Comparison of ENCODE assay signal across 13 cellular contexts in the genomic region with DNA sequence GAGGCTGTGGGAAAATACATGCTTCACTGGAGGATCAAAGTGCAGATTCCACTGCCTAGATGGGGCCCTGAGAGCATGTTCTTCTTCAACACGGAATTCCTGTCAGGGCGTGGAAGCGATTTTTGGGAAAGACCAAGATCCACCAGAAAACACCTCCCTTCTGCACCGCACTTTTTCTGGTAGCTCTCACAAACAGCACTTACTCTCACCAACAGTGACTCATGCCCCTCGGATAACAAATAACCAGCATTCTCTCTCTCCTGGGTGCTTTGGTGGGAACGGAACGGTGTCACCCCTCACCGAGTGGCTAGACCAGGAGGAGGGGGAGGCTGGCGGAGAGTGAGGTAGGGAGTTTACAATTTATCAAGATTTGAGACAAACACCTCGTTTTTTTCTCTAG. TPM values are rescaled to one million over a fixed set of nuclear protein-coding genes. Genes with fewer than 3 reads are reported as not detected.
DNase-seq lines count a peak whose midpoint lies in the region; ATAC-seq lines count a peak whose summit lies in the region.
"Had no signal": no experiment of that assay in that cellular context is flagged by ENCODE, and none has a peak within 500 bp of the region (broad histone marks: within the 10 kb centered on the region; RNA-seq: fewer than 3 reads in every experiment).

No MANE protein-coding gene starts in this region.

- ATAC-seq in left ventricle myocardium superior (peak; percentile 38), GM21786 (IDR thresholded peaks at IDR 0.05; ENCODE audit: unreplicated experiment) (no peak)
- ATAC-seq: naive thymus-derived CD8-positive, alpha-beta T cell; stimulated activated naive CD8-positive, alpha-beta T cell treated with anti-CD3 and anti-CD28 coated beads, Interleukin-15, Interleukin-2, amounts not matched to agents 100 U/mL and 50 U/mL, for 24 hours had no signal

- intact Hi-C loops in left ventricle myocardium superior (cut with micrococcal nuclease) = no loop called here

- no peaks in the 10 kb centered on the region for H3K27me3 ChIP-seq in SJSA1 (replicated peaks)

- no peaks in the 10 kb centered on the region for H3K9me3 ChIP-seq in SJSA1 (replicated peaks)

- DNase-seq in Daoy (ENCODE audit: low read depth) (peak; percentile 75), SJSA1 (ENCODE audit: low read depth in 1 of 2, low spot score in 2 of 2) (peak; percentile 58 to 65), left ventricle myocardium superior (no peak), non-pigmented ciliary epithelial cell (ENCODE audit: low read depth) (peak; percentile 9), LoVo (ENCODE audit: low spot score) (no peak)
- DNase-seq in stimulated activated CD4-positive, alpha-beta T cell treated with anti-CD3 and anti-CD28 coated beads, Interleukin-2, amount 100 ng/mL, for 24 hours = no peak
- DNase-seq in activated CD4-positive, CD25-positive, alpha-beta regulatory T cell treated with anti-CD3 and anti-CD28 coated beads, Interleukin-2, amount 50 U/mL, for 72 hours = no peak
- DNase-seq: cortex of kidney; naive thymus-derived CD8-positive, alpha-beta T cell; NCI-H446; stimulated activated naive CD8-positive, alpha-beta T cell treated with anti-CD3 and anti-CD28 coated beads, Interleukin-15, Interleukin-2, amounts not matched to agents 100 U/mL and 50 U/mL, for 24 hours had no signal

- H3K4me1 ChIP-seq in SJSA1 (replicated peaks) = peaks cover 41% of the 10 kb centered on the region

- no peaks in the 10 kb centered on the region for H3K36me3 ChIP-seq in SJSA1

- peak overlapping the region; percentile 29; the same call in 1 of the 2 replicates for H3K27ac ChIP-seq in SJSA1

- H3K4me3 ChIP-seq in SJSA1 = no peak overlapping the region

RNA-seq across cellular contexts. Expression of gene ADAMTSL3, which starts 40.1 kb away (rescaled TPM):
- 0.12 and 0.34 TPM in 2 replicates for total RNA-seq in Daoy (2014; rRNA removed; shearing (Covaris generic))
- total RNA-seq in SJSA1 (2014; rRNA removed; shearing (Covaris generic)) = 1.7 and 2.6 TPM in 2 replicates
- total RNA-seq in left ventricle myocardium superior = 9.2 TPM
- total RNA-seq: B cell; naive thymus-derived CD8-positive, alpha-beta T cell had no signal

Comparison
In these comparisons a context has a peak if more than half of its experiments do, and no peak if none do; other contexts are left out.
1. DNase-seq: peak in Daoy (single experiment), SJSA1 (2 of 2) and non-pigmented ciliary epithelial cell (single experiment); none in left ventricle myocardium superior (single experiment), stimulated activated CD4-positive, alpha-beta T cell treated with anti-CD3 and anti-CD28 coated beads, Interleukin-2, amount 100 ng/mL, for 24 hours (0 of 2), activated CD4-positive, CD25-positive, alpha-beta regulatory T cell treated with anti-CD3 and anti-CD28 coated beads, Interleukin-2, amount 50 U/mL, for 72 hours (single experiment) and LoVo (single experiment).